Comparison of ENCODE assay signal across 8 cellular contexts in the genomic region with DNA sequence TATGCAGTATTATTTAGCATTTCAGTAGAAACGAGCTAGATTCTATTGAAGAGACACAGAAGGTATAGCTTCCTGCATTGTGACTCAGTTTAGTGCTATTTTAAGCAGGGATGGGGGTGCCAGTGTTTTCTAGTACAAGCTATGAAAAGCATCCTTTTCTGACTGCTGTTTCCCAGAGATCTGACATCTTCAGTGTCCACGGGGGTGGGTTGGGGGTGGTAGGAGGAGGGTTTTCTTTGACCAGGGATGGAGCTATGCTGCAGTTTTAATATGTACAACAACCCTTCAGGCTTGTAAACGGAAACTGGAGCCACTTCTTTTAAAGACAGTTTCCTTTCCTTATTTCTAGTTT. TPM values are rescaled to one million over a fixed set of nuclear protein-coding genes. Genes with fewer than 3 reads are reported as not detected.
DNase-seq lines count a peak whose midpoint lies in the region; ATAC-seq and TF ChIP-seq lines count a peak whose summit lies in the region.

No MANE protein-coding gene starts in this region.

- no peaks in the 10 kb centered on the region for H3K9me3 ChIP-seq in cardiac muscle cell (ENCODE audit: low read depth)
- no peaks in the 10 kb centered on the region for H3K9me3 ChIP-seq in mammary epithelial cell (replicated peaks; ENCODE audit: insufficient read depth, low read length)
- no peaks in the 10 kb centered on the region for H3K9me3 ChIP-seq in mesodermal cell (ENCODE audit: control insufficient read depth, low read length)
- H3K9me3 ChIP-seq in uterus: no peaks in the 10 kb centered on the region
- H3K9me3 ChIP-seq in left lung: no peaks in the 10 kb centered on the region

- dilution Hi-C loops in mammary epithelial cell (cut with HindIII; ENCODE audit: low sequenced_read_pairs): no loop called here

- peak overlapping the region; percentile 9 for H3K9ac ChIP-seq in mammary epithelial cell (ENCODE audit: insufficient read depth, low read length)

- peaks cover 44% of the 10 kb centered on the region for H3K27me3 ChIP-seq in cardiac muscle cell
- H3K27me3 ChIP-seq in mammary epithelial cell (ENCODE audit: insufficient read depth, low read length): no peaks in the 10 kb centered on the region
- no peaks in the 10 kb centered on the region for H3K27me3 ChIP-seq in uterus
- peaks cover 0 to 28% of the 10 kb centered on the region in 2 donors for H3K27me3 ChIP-seq in left lung

- ATAC-seq in left lung: no peak

- H3K4me2 ChIP-seq in mammary epithelial cell (ENCODE audit: insufficient read depth, low read depth, low read length): peak overlapping the region; percentile 100

- no peaks in the 10 kb centered on the region for H3K79me2 ChIP-seq in mammary epithelial cell (ENCODE audit: insufficient read depth, low read length)

- BruUV-seq in mammary epithelial cell (replicated peaks; lab: Mats Ljungman, UMichigan): no TSS peak

- no peak for TF ChIP-seq POLR2A in uterus (IDR thresholded peaks at IDR 0.05)

- CTCF ChIA-PET in mammary epithelial cell (lab: Charles Lee; ENCODE audit: low non-redundant PET): no interaction called here

- H3K27ac ChIP-seq in cardiac muscle cell (no peak overlapping the region), mammary epithelial cell (ENCODE audit: insufficient read depth, low read depth, low read length) (peak overlapping the region; percentile 41), mesodermal cell (ENCODE audit: low read depth, low read length, severe bottlenecking) (peak overlapping the region; percentile 85), uterus (peak overlapping the region; percentile 84 to 86), left lung (no peak overlapping the region)

- in situ Hi-C loops in mammary epithelial cell (cut with MboI; ENCODE audit: low sequenced_read_pairs in 2 of 2): no loop called here

- DNase-seq in cardiac muscle cell (ENCODE audit: low read depth in 1 of 2, low spot score in 1 of 2): no peak
- no peak for DNase-seq in cardiac septum (ENCODE audit: low spot score)
- no peak for DNase-seq in mammary epithelial cell
- peak; percentile 19 to 20 for DNase-seq in uterus
- DNase-seq in NCI-H2171 treated with DMSO at 0.1 percent for 48 hours (lab: John Stamatoyannopoulos, UW): no peak
- DNase-seq in NCI-H2196 (lab: John Stamatoyannopoulos, UW; ENCODE audit: unreplicated experiment): no peak
- no peak for DNase-seq in left lung

- peak overlapping the region; percentile 65 for H2AFZ ChIP-seq in mammary epithelial cell (ENCODE audit: low read depth, low read length)

- no peaks in the 10 kb centered on the region for H3K36me3 ChIP-seq in cardiac muscle cell
- no peaks in the 10 kb centered on the region for H3K36me3 ChIP-seq in mammary epithelial cell (ENCODE audit: insufficient read depth, low read length)
- no peaks in the 10 kb centered on the region for H3K36me3 ChIP-seq in mesodermal cell (ENCODE audit: control insufficient read depth, insufficient read depth, low read length)
- no peaks in the 10 kb centered on the region for H3K36me3 ChIP-seq in uterus
- H3K36me3 ChIP-seq in left lung: no peaks in the 10 kb centered on the region

- 6% methylated on average over 3 of the region's 3 CpGs for WGBS in mammary epithelial cell (ENCODE audit: low coverage, missing lambda C conversion rate)
- WGBS in mesodermal cell (ENCODE audit: insufficient coverage in 2 of 2), 2 experiments: 9 to 22% methylated on average over 1 of the region's 3 CpGs

- TF ChIP-seq CTCF in cardiac muscle cell (IDR thresholded peaks at IDR 0.05; ENCODE audit: low read depth, low read length) (no peak), mammary epithelial cell (conservative IDR thresholded peaks at IDR 0.05 in 1 of 2, IDR thresholded peaks at IDR 0.05 in 1 of 2; ENCODE audit: extremely low read depth in 1 of 2, insufficient read depth in 1 of 2, low read depth in 1 of 2, low read length in 2 of 2) (no peak), uterus (IDR thresholded peaks at IDR 0.05) (no peak), left lung (IDR thresholded peaks at IDR 0.05) (no peak)

- H3K4me1 ChIP-seq in cardiac muscle cell (ENCODE audit: low read depth): no peaks in the 10 kb centered on the region
- peaks cover 15% of the 10 kb centered on the region for H3K4me1 ChIP-seq in mammary epithelial cell (ENCODE audit: insufficient read depth, low read length)
- peaks cover 6% of the 10 kb centered on the region for H3K4me1 ChIP-seq in mesodermal cell (ENCODE audit: control insufficient read depth, insufficient read depth, low read length, poor library complexity, severe bottlenecking)
- H3K4me1 ChIP-seq in uterus: no peaks in the 10 kb centered on the region
- H3K4me1 ChIP-seq in left lung: peaks cover 0 to 15% of the 10 kb centered on the region in 2 donors

- H3K4me3 ChIP-seq in cardiac muscle cell: peak overlapping the region; percentile 94
- H3K4me3 ChIP-seq in mammary epithelial cell (replicated peaks in 1 of 3; ENCODE audit: insufficient read depth in 1 of 3, low read depth in 2 of 3, low read length in 3 of 3): peak overlapping the region in 2 of 3 experiments; percentile 10 to 22
- H3K4me3 ChIP-seq in mesodermal cell (ENCODE audit: extremely low read depth, insufficient read depth, low read length, poor library complexity, severe bottlenecking): peak overlapping the region; percentile 64
- H3K4me3 ChIP-seq in uterus: peak overlapping the region; percentile 65 to 75
- peak overlapping the region in 1 of 2 donors; percentile 64 for H3K4me3 ChIP-seq in left lung

- intact Hi-C loops in cardiac septum (cut with DNase I) (no loop called here), mammary epithelial cell (cut with micrococcal nuclease) (loop anchor here (2.0 to 10.0 kb wide), 3 partner anchors 22 to 1200 kb away; a partner anchor contains a TSS), uterus (cut with DNase I; ENCODE audit: low total_unique reads) (no loop called here), left lung (cut with DNase I) (no loop called here)

- H4K20me1 ChIP-seq in mammary epithelial cell (ENCODE audit: insufficient read depth, low read length): no peaks in the 10 kb centered on the region

RNA-seq across cellular contexts. Expression of a gene that starts 2.7 kb away (rescaled TPM):
- 0.06 and 0.28 TPM in 2 replicates for total RNA-seq in cardiac muscle cell
- polyA plus RNA-seq in cardiac muscle cell: 0.20 and 0.35 TPM in 2 replicates
- 5.2 TPM for total RNA-seq in cardiac septum
- total RNA-seq in mammary epithelial cell: 1 to 10 TPM in 1 of 2 donors, under 1 TPM in 1; 0.17 to 2.0 TPM
- 0.19 TPM for polyA plus RNA-seq in mammary epithelial cell
- polyA minus RNA-seq in mammary epithelial cell: 0.10 TPM
- polyA plus RNA-seq in mesodermal cell (2013, experiment 1 of 2): 0.70 TPM
- polyA plus RNA-seq in mesodermal cell (2013, experiment 2 of 2): 0.40 TPM
- total RNA-seq in uterus: 10 to 100 TPM in 3 of 4 donors, 1 to 10 TPM in 1; 6.7 to 42.9 (median 33.3) TPM
- total RNA-seq in left lung: 1 to 10 TPM; 3.7 to 5.7 TPM

Comparison
In these comparisons a context has a peak if more than half of its experiments do, and no peak if none do; other contexts are left out.
1. DNase-seq: peak in uterus (2 of 2); none in cardiac muscle cell (0 of 2), cardiac septum (single experiment), mammary epithelial cell (single experiment), NCI-H2171 treated with DMSO at 0.1 percent for 48 hours (single experiment), NCI-H2196 (single experiment) and left lung (0 of 2).
2. H3K27ac ChIP-seq: peak in mammary epithelial cell (single experiment), mesodermal cell (single experiment) and uterus (2 of 2); none in cardiac muscle cell (single experiment) and left lung (0 of 2).